Comparison of ENCODE assay signal across 1 cellular context in the genomic region with DNA sequence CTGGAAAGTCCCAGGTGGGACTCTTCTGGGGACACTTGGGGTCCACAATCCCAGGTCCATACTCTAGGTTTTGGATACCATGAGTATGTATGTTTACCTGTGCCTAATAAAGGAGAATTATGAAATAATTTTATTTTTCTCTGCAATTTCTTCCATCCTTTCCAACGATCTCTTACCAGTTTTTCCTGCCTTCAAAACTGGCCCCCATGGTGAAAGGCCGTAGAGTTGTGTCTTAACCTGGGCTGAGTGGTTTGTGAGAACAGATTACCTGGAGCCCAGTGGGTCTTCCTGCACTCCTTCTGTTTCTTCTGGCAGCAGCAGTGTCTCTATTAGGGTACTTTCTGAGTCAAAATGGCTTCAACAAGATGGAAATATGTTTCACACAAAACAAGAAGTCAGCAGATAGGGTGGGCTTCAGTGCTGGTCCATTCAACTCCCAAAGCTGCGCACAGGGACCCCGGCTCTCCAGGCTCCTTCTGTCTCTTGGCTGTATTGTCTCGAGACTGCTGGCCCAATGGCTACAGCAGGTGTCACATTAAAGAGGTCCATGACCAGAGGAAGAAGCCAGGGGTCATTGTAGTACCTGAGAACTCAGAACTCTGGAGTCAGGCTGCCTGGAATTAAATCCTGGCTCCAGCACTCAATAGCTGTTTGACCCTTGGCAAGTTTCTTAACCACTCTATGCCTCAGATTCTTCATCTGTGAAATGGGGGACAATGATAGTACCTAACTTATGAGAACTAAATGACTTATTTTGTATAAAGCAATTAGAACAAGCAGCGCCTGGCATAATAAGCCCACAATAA.
TF ChIP-seq lines count a peak whose summit lies in the region.

No MANE protein-coding gene starts in this region.

TF ChIP-seq in HepG2, 621 proteins besides CTCF, POLR2A, EP300 and RAD21 (continued from another document and continues in another):
- TF ChIP-seq ZBTB3 (CRISPR knock-in tag; IDR thresholded peaks at IDR 0.05; ENCODE audit: borderline replicate concordance, low read depth) (peak; percentile 2; the same call in 1 of the 2 replicates), FOXC1 (CRISPR knock-in tag; IDR thresholded peaks at IDR 0.05; ENCODE audit: borderline replicate concordance) (peak; percentile 6; the same call in 1 of the 2 replicates), TBX2 (CRISPR knock-in tag; IDR thresholded peaks at IDR 0.05; ENCODE audit: borderline replicate concordance) (no peak), NCOA1 (CRISPR knock-in tag; IDR thresholded peaks at IDR 0.05) (no peak), MIER3 (CRISPR knock-in tag; IDR thresholded peaks at IDR 0.05; ENCODE audit: borderline replicate concordance) (no peak), ZBTB2 (CRISPR knock-in tag; IDR thresholded peaks at IDR 0.05; ENCODE audit: low read depth) (no peak), ZNF326 (CRISPR knock-in tag; IDR thresholded peaks at IDR 0.05; ENCODE audit: borderline replicate concordance) (0 out of 2 replicates have a peak, but pooled peaks have one; percentile 60), ZBTB40 (IDR thresholded peaks at IDR 0.05) (no peak), ZBTB40 (CRISPR knock-in tag; IDR thresholded peaks at IDR 0.05) (peak; percentile 20; the same call in 1 of the 2 replicates), IKZF4 (CRISPR knock-in tag; IDR thresholded peaks at IDR 0.05; ENCODE audit: borderline replicate concordance, low read depth, not compliant biosample characterization) (no peak), ZFP82 (CRISPR knock-in tag; IDR thresholded peaks at IDR 0.05; ENCODE audit: borderline replicate concordance) (no peak), ZSCAN9 (CRISPR knock-in tag; IDR thresholded peaks at IDR 0.05; ENCODE audit: borderline replicate concordance) (no peak), ZNF879 (CRISPR knock-in tag; IDR thresholded peaks at IDR 0.05) (no peak), JDP2 (CRISPR knock-in tag; IDR thresholded peaks at IDR 0.05; ENCODE audit: borderline replicate concordance) (no peak), ZNF512 (CRISPR knock-in tag; IDR thresholded peaks at IDR 0.05) (no peak), ZNF589 (CRISPR knock-in tag; conservative IDR thresholded peaks at IDR 0.05) (0 out of 2 replicates have a peak, but pooled peaks have one; percentile 24), ZMYM3 (CRISPR knock-in tag; IDR thresholded peaks at IDR 0.05) (peak; percentile 46), ZNF782 (CRISPR knock-in tag; IDR thresholded peaks at IDR 0.05; ENCODE audit: borderline replicate concordance) (no peak), FOXA1 (IDR thresholded peaks at IDR 0.05) (no peak), FOXA1 (CRISPR knock-in tag; IDR thresholded peaks at IDR 0.05) (no peak), ELF4 (CRISPR knock-in tag; IDR thresholded peaks at IDR 0.05; ENCODE audit: borderline replicate concordance) (0 out of 2 replicates have a peak, but pooled peaks have one; percentile 35), ZNF710 (CRISPR knock-in tag; IDR thresholded peaks at IDR 0.05; ENCODE audit: borderline replicate concordance) (no peak), MTA3 (CRISPR knock-in tag; IDR thresholded peaks at IDR 0.05) (no peak), TCF12 (IDR thresholded peaks at IDR 0.05) (no peak), TCF12 (CRISPR knock-in tag; IDR thresholded peaks at IDR 0.05) (no peak), TRIM22 (IDR thresholded peaks at IDR 0.05) (no peak), NFATC3 (CRISPR knock-in tag; IDR thresholded peaks at IDR 0.05) (peak; percentile 70; the same call in 1 of the 2 replicates), HNRNPK (IDR thresholded peaks at IDR 0.05; ENCODE audit: low read depth, low read length, poor library complexity, severe bottlenecking) (no peak), HIVEP1 (CRISPR knock-in tag; IDR thresholded peaks at IDR 0.05) (no peak), ZNF224 (CRISPR knock-in tag; IDR thresholded peaks at IDR 0.05) (peak; percentile 16; the same call in 1 of the 2 replicates), ZNF235 (CRISPR knock-in tag; IDR thresholded peaks at IDR 0.05; ENCODE audit: borderline replicate concordance) (no peak), ISL2 (CRISPR knock-in tag; IDR thresholded peaks at IDR 0.05) (no peak), PCBP1 (IDR thresholded peaks at IDR 0.05; ENCODE audit: borderline replicate concordance, low read depth, low read length) (no peak), PCBP2 (optimal IDR thresholded peaks at IDR 0.05; ENCODE audit: low read depth, low read length, poor library complexity, severe bottlenecking) (no peak), SAP130 (CRISPR knock-in tag; IDR thresholded peaks at IDR 0.05; ENCODE audit: low read depth) (no peak)
- TF ChIP-seq, protein P1, sequence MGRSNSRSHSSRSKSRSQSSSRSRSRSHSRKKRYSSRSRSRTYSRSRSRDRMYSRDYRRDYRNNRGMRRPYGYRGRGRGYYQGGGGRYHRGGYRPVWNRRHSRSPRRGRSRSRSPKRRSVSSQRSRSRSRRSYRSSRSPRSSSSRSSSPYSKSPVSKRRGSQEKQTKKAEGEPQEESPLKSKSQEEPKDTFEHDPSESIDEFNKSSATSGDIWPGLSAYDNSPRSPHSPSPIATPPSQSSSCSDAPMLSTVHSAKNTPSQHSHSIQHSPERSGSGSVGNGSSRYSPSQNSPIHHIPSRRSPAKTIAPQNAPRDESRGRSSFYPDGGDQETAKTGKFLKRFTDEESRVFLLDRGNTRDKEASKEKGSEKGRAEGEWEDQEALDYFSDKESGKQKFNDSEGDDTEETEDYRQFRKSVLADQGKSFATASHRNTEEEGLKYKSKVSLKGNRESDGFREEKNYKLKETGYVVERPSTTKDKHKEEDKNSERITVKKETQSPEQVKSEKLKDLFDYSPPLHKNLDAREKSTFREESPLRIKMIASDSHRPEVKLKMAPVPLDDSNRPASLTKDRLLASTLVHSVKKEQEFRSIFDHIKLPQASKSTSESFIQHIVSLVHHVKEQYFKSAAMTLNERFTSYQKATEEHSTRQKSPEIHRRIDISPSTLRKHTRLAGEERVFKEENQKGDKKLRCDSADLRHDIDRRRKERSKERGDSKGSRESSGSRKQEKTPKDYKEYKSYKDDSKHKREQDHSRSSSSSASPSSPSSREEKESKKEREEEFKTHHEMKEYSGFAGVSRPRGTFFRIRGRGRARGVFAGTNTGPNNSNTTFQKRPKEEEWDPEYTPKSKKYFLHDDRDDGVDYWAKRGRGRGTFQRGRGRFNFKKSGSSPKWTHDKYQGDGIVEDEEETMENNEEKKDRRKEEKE (IDR thresholded peaks at IDR 0.05), result no peak
- TF ChIP-seq, protein P2, sequence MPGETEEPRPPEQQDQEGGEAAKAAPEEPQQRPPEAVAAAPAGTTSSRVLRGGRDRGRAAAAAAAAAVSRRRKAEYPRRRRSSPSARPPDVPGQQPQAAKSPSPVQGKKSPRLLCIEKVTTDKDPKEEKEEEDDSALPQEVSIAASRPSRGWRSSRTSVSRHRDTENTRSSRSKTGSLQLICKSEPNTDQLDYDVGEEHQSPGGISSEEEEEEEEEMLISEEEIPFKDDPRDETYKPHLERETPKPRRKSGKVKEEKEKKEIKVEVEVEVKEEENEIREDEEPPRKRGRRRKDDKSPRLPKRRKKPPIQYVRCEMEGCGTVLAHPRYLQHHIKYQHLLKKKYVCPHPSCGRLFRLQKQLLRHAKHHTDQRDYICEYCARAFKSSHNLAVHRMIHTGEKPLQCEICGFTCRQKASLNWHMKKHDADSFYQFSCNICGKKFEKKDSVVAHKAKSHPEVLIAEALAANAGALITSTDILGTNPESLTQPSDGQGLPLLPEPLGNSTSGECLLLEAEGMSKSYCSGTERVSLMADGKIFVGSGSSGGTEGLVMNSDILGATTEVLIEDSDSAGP (CRISPR knock-in tag; IDR thresholded peaks at IDR 0.05; ENCODE audit: borderline replicate concordance), result no peak
